ENCODE assay signal across 8 cellular contexts in the genomic region with DNA sequence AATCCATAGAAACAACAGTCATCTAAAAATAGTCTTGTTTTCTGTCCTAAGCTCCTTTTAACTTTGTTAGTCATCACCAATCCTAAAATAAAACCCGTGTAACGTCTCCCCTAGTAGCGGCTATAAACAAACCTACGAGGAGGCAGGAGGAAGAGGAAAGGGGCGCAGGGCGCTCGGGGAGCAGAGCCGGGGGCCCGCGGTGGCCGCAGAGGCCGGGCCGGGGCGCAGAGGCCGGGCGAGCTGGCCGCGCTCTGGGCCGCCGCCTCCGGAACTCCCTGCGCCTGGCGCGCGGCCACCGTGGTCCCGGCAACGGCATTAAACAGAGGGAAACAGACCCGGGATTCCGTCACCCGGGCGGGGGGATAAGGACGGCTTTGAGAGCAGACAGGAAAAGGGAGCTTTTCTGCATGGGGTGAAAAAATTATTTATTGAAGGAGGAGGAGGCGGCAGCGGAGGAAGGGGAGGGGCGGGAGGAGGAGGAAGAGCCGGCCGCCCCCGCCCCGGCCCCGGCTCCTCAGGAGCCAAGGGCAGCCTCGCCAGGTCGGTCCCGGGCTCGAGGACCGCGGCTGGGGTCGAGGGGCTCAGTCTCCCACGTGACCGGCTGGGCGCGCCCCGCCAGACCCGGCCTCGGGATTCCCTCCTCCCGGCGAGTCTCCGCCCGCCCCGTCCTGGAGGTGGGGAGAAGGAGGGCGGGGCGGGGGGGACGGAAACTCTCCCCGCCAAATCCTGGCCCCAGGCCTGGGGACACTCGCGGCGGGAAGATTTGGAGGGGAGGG. TPM values are rescaled to one million over a fixed set of nuclear protein-coding genes. Genes with fewer than 3 reads are reported as not detected.
DNase-seq lines count a peak whose midpoint lies in the region; ATAC-seq and TF ChIP-seq lines count a peak whose summit lies in the region.

No MANE protein-coding gene starts in this region.

- H3K4me2 ChIP-seq in PC-3 (ENCODE audit: low read length): peak overlapping the region; percentile 99

- peak; percentile 26 for ATAC-seq in HG03354 (IDR thresholded peaks at IDR 0.05; ENCODE audit: poor library complexity, severe bottlenecking, unreplicated experiment)
- ATAC-seq in PC-3: peak; percentile 56
- peak; percentile 71 to 86 (median 83) for ATAC-seq in heart right ventricle
- ATAC-seq in GM18867 (IDR thresholded peaks at IDR 0.05; ENCODE audit: unreplicated experiment): no peak

- peak overlapping the region; percentile 72 for H3K27ac ChIP-seq in PC-3 (ENCODE audit: low read length)
- H3K27ac ChIP-seq in heart right ventricle: peak overlapping the region; percentile 90 to 98 (median 94)
- H3K27ac ChIP-seq in ovary: peak overlapping the region; percentile 77 to 92

- DNase-seq in Caki2 (ENCODE audit: low read depth) (peak; percentile 89), PC-3 (peak; percentile 82), amygdala (lab: John Stamatoyannopoulos, UW) (peak in 30 of 56 donors; percentile 14 to 89 (median 48)), heart right ventricle (peak; percentile 96 to 97), ovary (peak; percentile 88 to 96 (median 96)), putamen (ENCODE audit: low spot score) (no peak)

- peak; percentile 49 for TF ChIP-seq POLR2A in ovary (IDR thresholded peaks at IDR 0.05)

- no peak for TF ChIP-seq EP300 in ovary (IDR thresholded peaks at IDR 0.05)

- TF ChIP-seq CTCF in PC-3 (conservative IDR thresholded peaks at IDR 0.05; ENCODE audit: low read depth, low read length): no peak
- TF ChIP-seq CTCF in heart right ventricle (IDR thresholded peaks at IDR 0.05): no peak
- no peak for TF ChIP-seq CTCF in ovary (IDR thresholded peaks at IDR 0.05)

- no peaks in the 10 kb centered on the region for H3F3A ChIP-seq in PC-3 (ENCODE audit: low read length, unreplicated experiment)

- no peaks in the 10 kb centered on the region for H3K9me3 ChIP-seq in PC-3 (ENCODE audit: low read length)
- H3K9me3 ChIP-seq in heart right ventricle: no peaks in the 10 kb centered on the region
- no peaks in the 10 kb centered on the region for H3K9me3 ChIP-seq in ovary

- peak overlapping the region; percentile 73 for H3K9ac ChIP-seq in PC-3 (ENCODE audit: low read length)

- no peaks in the 10 kb centered on the region for H3K9me2 ChIP-seq in PC-3 (replicated peaks; ENCODE audit: low read length)

- H3K4me3 ChIP-seq in PC-3 (ENCODE audit: low read length) (peak overlapping the region; percentile 70), heart right ventricle (peak overlapping the region; percentile 24 to 65 (median 51)), ovary (peak overlapping the region; percentile 56)

- 0 to 1% methylated on average over 49 to 63 of the region's 67 CpGs for WGBS in heart right ventricle, 2 donors
- 0 to 1% (median 0%) methylated on average over 49 to 65 of the region's 67 CpGs for WGBS in ovary, 3 donors

- H3K4me1 ChIP-seq in PC-3 (ENCODE audit: insufficient read depth, low read length) (peaks cover 16% of the 10 kb centered on the region; the same call in 1 of the 2 replicates), heart right ventricle (peaks cover 6 to 43% (median 28%) of the 10 kb centered on the region in 9 donors), ovary (ENCODE audit: insufficient read depth) (peaks cover 5% of the 10 kb centered on the region)

- H4K20me1 ChIP-seq in PC-3 (ENCODE audit: low read length): no peaks in the 10 kb centered on the region

- intact Hi-C loops in PC-3 (cut with micrococcal nuclease) (no loop called here), heart right ventricle (cut with DNase I) (loop anchor here in 4 of 10 donors (1.0 to 10.0 kb wide), 4 partner anchors 113 to 561 kb away; a partner anchor contains a TSS), ovary (cut with DNase I) (no loop called here)

- peak overlapping the region; percentile 84 for H2AFZ ChIP-seq in PC-3 (ENCODE audit: low read length)

- BruUV-seq in PC-3 (replicated peaks; lab: Mats Ljungman, UMichigan): no TSS peak

- in situ Hi-C loops in Caki2 (cut with HindIII; ENCODE audit: low pct_unique_long_range_greater_than_20kb, low sequenced_read_pairs): no loop called here

- H3K36me3 ChIP-seq in PC-3 (ENCODE audit: low read depth, low read length): no peaks in the 10 kb centered on the region
- H3K36me3 ChIP-seq in heart right ventricle: no peaks in the 10 kb centered on the region
- H3K36me3 ChIP-seq in ovary: no peaks in the 10 kb centered on the region

- CTCF ChIA-PET in PC-3 (lab: Charles Lee): interaction anchor here (0.7 kb wide), 1 partner anchor 358 kb away, joined by 3 read pairs; no protein-coding TSS in a partner anchor

- POLR2A ChIA-PET in PC-3 (lab: Charles Lee; ENCODE audit: unreplicated experiment): interaction anchor here (0.7 kb wide), 1 partner anchor 102 kb away, joined by 3 read pairs; no protein-coding TSS in a partner anchor

- H3K27me3 ChIP-seq in PC-3 (ENCODE audit: low read length) (no peaks in the 10 kb centered on the region), heart right ventricle (peaks cover 0 to 77% (median 0%) of the 10 kb centered on the region in 7 donors), ovary (no peaks in the 10 kb centered on the region)

- H3K79me2 ChIP-seq in PC-3 (ENCODE audit: low read length): no peaks in the 10 kb centered on the region

RNA-seq across cellular contexts. Expression of a gene that starts 1.9 kb away (rescaled TPM):
- total RNA-seq in Caki2 (2014; rRNA removed; shearing (Covaris generic); ENCODE audit: low replicate concordance): 1.7 and 8.3 TPM in 2 replicates
- total RNA-seq in PC-3 (2014; rRNA removed): 5.9 and 9.8 TPM in 2 replicates
- total RNA-seq in heart right ventricle: 10 to 100 TPM; 14.0 to 23.8 (median 19.0) TPM
- 10 to 100 TPM in 1 of 2 donors, 1 to 10 TPM in 1; 6.3 to 12.0 TPM for polyA plus RNA-seq in heart right ventricle
- total RNA-seq in ovary: 10 to 100 TPM; 10.2 to 28.3 (median 12.3) TPM
- 10 to 100 TPM in 1 of 2 donors, 1 to 10 TPM in 1; 8.4 to 12.2 TPM for polyA plus RNA-seq in ovary
